23 cellular contexts compared by ENCODE assay signal in the genomic region with DNA sequence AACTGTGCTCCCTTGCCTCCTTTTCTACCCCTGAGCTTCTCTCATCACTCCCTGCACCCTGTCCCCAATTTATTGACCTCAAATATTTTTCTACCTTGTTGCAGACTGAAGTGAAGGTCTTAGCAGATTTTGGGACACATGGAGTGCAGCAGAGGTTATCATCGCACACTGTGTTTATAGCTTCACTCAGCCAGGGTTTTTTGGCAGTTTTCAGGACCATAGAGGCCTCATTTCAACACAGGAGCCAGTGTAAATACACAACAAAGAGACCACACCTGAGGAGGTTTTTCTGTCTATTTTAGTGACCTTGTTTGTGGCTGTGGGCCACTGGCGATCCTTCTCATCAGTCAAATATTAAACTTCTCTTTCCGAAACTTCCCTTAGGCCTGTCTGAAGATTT.
"Had no signal": no experiment of that assay in that cellular context is flagged by ENCODE, and none has a peak within 500 bp of the region (broad histone marks: within the 10 kb centered on the region; RNA-seq: fewer than 3 reads in every experiment).

No MANE protein-coding gene starts in this region.

- DNase-seq: KBM-7, MV-4-11, NCI-H1048, NCI-H1105, NCI-H1417 treated with DMSO at 0.1 percent for 48 hours, NCI-H146, NCI-H1694 treated with DMSO at 0.1 percent for 48 hours, NCI-H1930, NCI-H2081, NCI-H2107, NCI-H2171, NCI-H226, NCI-H446, NCI-H510A, NCI-H524 treated with DMSO at 0.1 percent for 48 hours, NCI-H69, NCI-H774, PC-3, Peyer's patch, SIG-M5 had no signal

- H3K4me1 ChIP-seq: Peyer's patch had no signal

- ATAC-seq: PC-3, Right ventricle myocardium inferior had no signal

- H3K27me3 ChIP-seq: Peyer's patch, SJSA1 had no signal

- H3K9me3 ChIP-seq: Peyer's patch, SJSA1 had no signal

- H3K27ac ChIP-seq: Peyer's patch, SJSA1, SK-N-MC had no signal

- H3K36me3 ChIP-seq: Peyer's patch, SJSA1 had no signal

- H3K4me3 ChIP-seq: Peyer's patch, SJSA1, SK-N-MC had no signal
